In the genomic region with DNA sequence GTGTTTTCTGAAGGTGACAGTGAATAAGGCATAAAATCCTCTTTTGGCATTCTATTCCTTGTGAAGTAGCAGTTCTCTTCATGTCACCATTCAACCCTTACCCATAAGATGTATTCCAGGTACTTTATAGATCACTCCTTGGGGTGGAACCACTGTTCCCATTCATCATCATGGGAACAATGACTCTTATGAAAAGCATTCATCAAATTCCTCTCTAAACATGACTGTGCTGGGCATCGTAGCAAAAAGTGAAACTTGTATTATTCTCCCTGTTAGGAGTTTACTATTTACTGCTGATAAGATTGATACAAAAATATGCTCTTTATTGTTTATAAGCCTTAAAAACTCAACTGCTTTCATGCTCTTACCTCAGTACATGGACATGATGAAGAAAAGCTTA, we compare ENCODE assay signal across 28 cellular contexts.
DNase-seq lines count a peak whose midpoint lies in the region; ATAC-seq, FAIRE-seq and TF ChIP-seq lines count a peak whose summit lies in the region.
"Had no signal": no experiment of that assay in that cellular context is flagged by ENCODE, and none has a peak within 500 bp of the region (broad histone marks: within the 10 kb centered on the region; RNA-seq: fewer than 3 reads in every experiment).

No MANE protein-coding gene starts in this region.

- peaks cover 23% of the 10 kb centered on the region for H3K4me1 ChIP-seq in GM23248 (ENCODE audit: insufficient read depth)
- peaks cover 12% of the 10 kb centered on the region for H3K4me1 ChIP-seq in SJSA1 (replicated peaks)
- H3K4me1 ChIP-seq in keratinocyte (ENCODE audit: control insufficient read depth, extremely low read depth, insufficient read depth, low read length): no peaks in the 10 kb centered on the region
- H3K4me1 ChIP-seq in spleen: no peaks in the 10 kb centered on the region
- H3K4me1 ChIP-seq in PC-3 (ENCODE audit: insufficient read depth, low read length): no peaks in the 10 kb centered on the region
- H3K4me1 ChIP-seq: lower lobe of right lung, neural progenitor cell, sigmoid colon, SJCRH30, thyroid gland had no signal

- H3K27me3 ChIP-seq in GM23248 (replicated peaks; ENCODE audit: insufficient read depth) (no peaks in the 10 kb centered on the region), SJSA1 (replicated peaks) (no peaks in the 10 kb centered on the region), keratinocyte (ENCODE audit: control insufficient read depth, extremely low read depth, insufficient read depth, low read length) (no peaks in the 10 kb centered on the region), spleen (replicated peaks in 1 of 7) (no peaks in the 10 kb centered on the region), PC-3 (ENCODE audit: low read length) (no peaks in the 10 kb centered on the region)
- H3K27me3 ChIP-seq: dorsolateral prefrontal cortex, neural progenitor cell, SJCRH30, thyroid gland had no signal

- H3K9ac ChIP-seq in GM23248 (peak overlapping the region; percentile 37; the same call in 1 of the 2 replicates), keratinocyte (ENCODE audit: control insufficient read depth, extremely low read depth, insufficient read depth, low read length) (no peak overlapping the region), PC-3 (ENCODE audit: low read length) (no peak overlapping the region)
- H3K9ac ChIP-seq: neural progenitor cell had no signal

- no peak for TF ChIP-seq POLR2A in spleen (IDR thresholded peaks at IDR 0.05)

- peak; percentile 5 for FAIRE-seq in keratinocyte (lab: Jason Lieb, UNC)
- FAIRE-seq: islet of Langerhans had no signal

- DNase-seq in GM23248 (peak; percentile 66), SJSA1 (ENCODE audit: low read depth in 1 of 2, low spot score in 2 of 2) (peak in 1 of 2 experiments; percentile 15), dermis blood vessel endothelial cell (peak; percentile 56), keratinocyte (ENCODE audit: low read depth, low spot score) (no peak), spleen (no peak), PC-3 (no peak)
- DNase-seq: activated CD4-positive, alpha-beta T cell treated with anti-CD3 and anti-CD28 coated beads for 36 hours; activated naive CD4-positive, alpha-beta T cell; activated T-cell treated with anti-CD3 and anti-CD28 coated beads, Interleukin-2, amount 50 U/mL, for 24 hours; amniotic stem cell; C1 segment of cervical spinal cord; caudate nucleus; dorsolateral prefrontal cortex; foreskin melanocyte; HFFc6; hypothalamus; lower lobe of right lung; NCI-H146; NCI-H524; sigmoid colon; SJCRH30; stimulated activated naive CD8-positive, alpha-beta T cell treated with anti-CD3 and anti-CD28 coated beads, Interleukin-15, amount 100 ng/mL, for 72 hours; thyroid gland had no signal

- intact Hi-C loops in spleen (cut with DNase I; ENCODE audit: low total_unique reads): no loop called here
- intact Hi-C loops in PC-3 (cut with micrococcal nuclease): no loop called here

- H3K4me2 ChIP-seq in GM23248 (ENCODE audit: unreplicated experiment) (peak overlapping the region; percentile 92), keratinocyte (ENCODE audit: control insufficient read depth, extremely low read depth, insufficient read depth, low read depth, low read length) (no peak overlapping the region), PC-3 (ENCODE audit: low read length) (no peak overlapping the region)
- H3K4me2 ChIP-seq: neural progenitor cell had no signal

- H3K9me2 ChIP-seq in GM23248 (ENCODE audit: insufficient read depth) (0 out of 2 replicates have a peak, but pooled peaks cover 4% of the 10 kb centered on the region), PC-3 (replicated peaks; ENCODE audit: low read length) (no peaks in the 10 kb centered on the region)

- in situ Hi-C loops in GM23248 (cut with MboI): no loop called here

- H3K9me3 ChIP-seq in GM23248 (ENCODE audit: low read depth) (no peaks in the 10 kb centered on the region), SJSA1 (replicated peaks) (no peaks in the 10 kb centered on the region), keratinocyte (ENCODE audit: control insufficient read depth, low read depth, low read length) (no peaks in the 10 kb centered on the region), spleen (peaks cover 0 to 11% (median 5%) of the 10 kb centered on the region in 8 donors), PC-3 (ENCODE audit: low read length) (no peaks in the 10 kb centered on the region)
- H3K9me3 ChIP-seq: lower lobe of right lung, sigmoid colon, SJCRH30, thyroid gland had no signal

- POLR2A ChIA-PET in PC-3 (lab: Charles Lee; ENCODE audit: unreplicated experiment): no interaction called here

- H4K20me1 ChIP-seq in GM23248 (ENCODE audit: insufficient read depth) (no peaks in the 10 kb centered on the region), keratinocyte (ENCODE audit: control insufficient read depth, extremely low read depth, insufficient read depth, low read length) (no peaks in the 10 kb centered on the region), PC-3 (ENCODE audit: low read length) (no peaks in the 10 kb centered on the region)

- H3K36me3 ChIP-seq in GM23248 (ENCODE audit: low read depth) (no peaks in the 10 kb centered on the region), SJSA1 (no peaks in the 10 kb centered on the region), keratinocyte (ENCODE audit: control insufficient read depth in 2 of 2, extremely low read depth in 1 of 2, insufficient read depth in 2 of 2, low read length in 2 of 2) (no peaks in the 10 kb centered on the region), spleen (no peaks in the 10 kb centered on the region), PC-3 (ENCODE audit: low read depth, low read length) (no peaks in the 10 kb centered on the region)
- H3K36me3 ChIP-seq: lower lobe of right lung, neural progenitor cell, sigmoid colon, SJCRH30, thyroid gland had no signal

- peaks cover 7% of the 10 kb centered on the region; the same call in 1 of the 2 replicates for H3F3A ChIP-seq in GM23248 (ENCODE audit: insufficient read depth)
- H3F3A ChIP-seq in PC-3 (ENCODE audit: low read length, unreplicated experiment): no peaks in the 10 kb centered on the region

- H3K4me3 ChIP-seq in GM23248 (peak overlapping the region; percentile 40), SJSA1 (no peak overlapping the region), keratinocyte (ENCODE audit: control insufficient read depth in 2 of 3, extremely low read depth in 1 of 3, insufficient read depth in 2 of 3, low read depth in 1 of 3, low read length in 3 of 3) (no peak overlapping the region), spleen (no peak overlapping the region), PC-3 (ENCODE audit: low read length) (no peak overlapping the region)
- H3K4me3 ChIP-seq: dorsolateral prefrontal cortex, lower lobe of right lung, neural progenitor cell, sigmoid colon, SJCRH30, thyroid gland had no signal

- CTCF ChIA-PET in PC-3 (lab: Charles Lee): no interaction called here

- H2AFZ ChIP-seq in GM23248 (peak overlapping the region; percentile 33; the same call in 1 of the 2 replicates), keratinocyte (ENCODE audit: control insufficient read depth, low read length) (no peak overlapping the region), PC-3 (ENCODE audit: low read length) (no peak overlapping the region)
- H2AFZ ChIP-seq: neural progenitor cell had no signal

- TF ChIP-seq CTCF in keratinocyte (optimal IDR thresholded peaks at IDR 0.05 in 1 of 3, IDR thresholded peaks at IDR 0.05 in 1 of 3, conservative IDR thresholded peaks at IDR 0.05 in 1 of 3; ENCODE audit: extremely low read depth in 1 of 3, insufficient read depth in 2 of 3, low read length in 3 of 3) (no peak), spleen (IDR thresholded peaks at IDR 0.05 in 8 of 11, conservative IDR thresholded peaks at IDR 0.05 in 3 of 11) (no peak), PC-3 (conservative IDR thresholded peaks at IDR 0.05; ENCODE audit: low read depth, low read length) (no peak)

- 4 to 11% methylated on average over 1 of the region's 1 CpG for WGBS in GM23248 (ENCODE audit: low coverage in 1 of 2, low lambda C conversion rate in 2 of 2, missing lambda C conversion rate in 2 of 2), 2 experiments
- 72 to 89% (median 78%) methylated on average over 1 of the region's 1 CpG for WGBS in spleen, 5 donors

- dilution Hi-C loops in keratinocyte (cut with MboI; ENCODE audit: extremely low pct_ligation_motif_present, low sequenced_read_pairs): no loop called here

- no peaks in the 10 kb centered on the region for H3K9me1 ChIP-seq in keratinocyte (ENCODE audit: control insufficient read depth, extremely low read depth, insufficient read depth, low read length)

- ATAC-seq in GM18870 (IDR thresholded peaks at IDR 0.05; ENCODE audit: unreplicated experiment) (no peak), GM21515 (IDR thresholded peaks at IDR 0.05; ENCODE audit: unreplicated experiment) (no peak), PC-3 (no peak)
- ATAC-seq: activated CD4-positive, alpha-beta T cell treated with anti-CD3 and anti-CD28 coated beads for 36 hours; lower lobe of right lung; Panc1; stimulated activated naive CD8-positive, alpha-beta T cell treated with anti-CD3 and anti-CD28 coated beads, Interleukin-15, amount 100 ng/mL, for 72 hours had no signal

- no TSS peak for BruUV-seq in PC-3 (replicated peaks; lab: Mats Ljungman, UMichigan)

- H3K79me2 ChIP-seq in GM23248 (ENCODE audit: insufficient read depth): peaks cover 16% of the 10 kb centered on the region
- no peaks in the 10 kb centered on the region for H3K79me2 ChIP-seq in keratinocyte (ENCODE audit: control insufficient read depth, insufficient read depth, low read length)
- no peaks in the 10 kb centered on the region for H3K79me2 ChIP-seq in PC-3 (ENCODE audit: low read length)

- H3K27ac ChIP-seq in GM23248 (no peak overlapping the region), SJSA1 (0 out of 2 replicates have a peak overlapping the region, but pooled peaks have one; percentile 1), keratinocyte (ENCODE audit: control insufficient read depth, insufficient read depth, low read length) (no peak overlapping the region), spleen (no peak overlapping the region), PC-3 (ENCODE audit: low read length) (no peak overlapping the region)
- H3K27ac ChIP-seq: dorsolateral prefrontal cortex, lower lobe of right lung, neural progenitor cell, sigmoid colon, SJCRH30, thyroid gland had no signal

Comparison
In these comparisons a context has a peak if more than half of its experiments do, and no peak if none do; other contexts are left out.
1. DNase-seq: peak in GM23248 (single experiment) and dermis blood vessel endothelial cell (single experiment); none in keratinocyte (single experiment), spleen (single experiment) and PC-3 (single experiment).